ENCODE assay signal across 1 cellular context in the genomic region with DNA sequence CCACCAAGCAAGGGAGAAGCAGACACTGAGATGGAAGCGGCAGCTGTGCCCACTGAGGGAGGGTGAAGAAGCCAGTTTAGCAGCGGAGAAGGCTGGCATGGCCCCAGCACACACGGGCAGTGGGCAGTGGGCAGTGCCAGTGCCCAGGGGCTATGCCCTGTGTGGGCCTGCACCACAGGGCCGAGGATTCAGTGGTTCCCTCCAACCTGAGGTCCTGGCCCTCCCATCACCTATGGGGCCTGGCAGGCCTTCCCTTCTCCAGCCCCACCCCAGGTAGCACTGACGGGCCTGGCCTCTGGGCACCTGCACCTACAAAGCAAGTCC.
TF ChIP-seq lines count a peak whose summit lies in the region.

No MANE protein-coding gene starts in this region.

TF ChIP-seq in HCT116, 20 proteins besides CTCF, POLR2A, EP300 and RAD21:
- TF ChIP-seq, protein P1, sequence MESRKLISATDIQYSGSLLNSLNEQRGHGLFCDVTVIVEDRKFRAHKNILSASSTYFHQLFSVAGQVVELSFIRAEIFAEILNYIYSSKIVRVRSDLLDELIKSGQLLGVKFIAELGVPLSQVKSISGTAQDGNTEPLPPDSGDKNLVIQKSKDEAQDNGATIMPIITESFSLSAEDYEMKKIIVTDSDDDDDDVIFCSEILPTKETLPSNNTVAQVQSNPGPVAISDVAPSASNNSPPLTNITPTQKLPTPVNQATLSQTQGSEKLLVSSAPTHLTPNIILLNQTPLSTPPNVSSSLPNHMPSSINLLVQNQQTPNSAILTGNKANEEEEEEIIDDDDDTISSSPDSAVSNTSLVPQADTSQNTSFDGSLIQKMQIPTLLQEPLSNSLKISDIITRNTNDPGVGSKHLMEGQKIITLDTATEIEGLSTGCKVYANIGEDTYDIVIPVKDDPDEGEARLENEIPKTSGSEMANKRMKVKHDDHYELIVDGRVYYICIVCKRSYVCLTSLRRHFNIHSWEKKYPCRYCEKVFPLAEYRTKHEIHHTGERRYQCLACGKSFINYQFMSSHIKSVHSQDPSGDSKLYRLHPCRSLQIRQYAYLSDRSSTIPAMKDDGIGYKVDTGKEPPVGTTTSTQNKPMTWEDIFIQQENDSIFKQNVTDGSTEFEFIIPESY (IDR thresholded peaks at IDR 0.05; ENCODE audit: extremely low read depth, insufficient replicate concordance, low read length) = no peak
- TF ChIP-seq, protein P2, sequence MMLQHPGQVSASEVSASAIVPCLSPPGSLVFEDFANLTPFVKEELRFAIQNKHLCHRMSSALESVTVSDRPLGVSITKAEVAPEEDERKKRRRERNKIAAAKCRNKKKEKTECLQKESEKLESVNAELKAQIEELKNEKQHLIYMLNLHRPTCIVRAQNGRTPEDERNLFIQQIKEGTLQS (IDR thresholded peaks at IDR 0.05) = no peak
- TF ChIP-seq CBX3 (IDR thresholded peaks at IDR 0.05; ENCODE audit: low read depth) (no peak), TCF7L2 (IDR thresholded peaks at IDR 0.05; ENCODE audit: borderline replicate concordance, extremely low read depth, insufficient read depth, insufficient read length) (no peak), ZNF274 (IDR thresholded peaks at IDR 0.05; ENCODE audit: low read depth, low read length) (no peak), ELF1 (IDR thresholded peaks at IDR 0.05; ENCODE audit: borderline replicate concordance, low read depth) (no peak), POLR2AphosphoS5 (IDR thresholded peaks at IDR 0.05; ENCODE audit: low read depth, low read length) (no peak), SIN3A (IDR thresholded peaks at IDR 0.05; ENCODE audit: low read depth) (no peak), EGR1 (IDR thresholded peaks at IDR 0.05; ENCODE audit: low read depth) (no peak), YY1 (IDR thresholded peaks at IDR 0.05; ENCODE audit: extremely low read depth, insufficient replicate concordance, low read depth, low read length) (no peak), EZH2phosphoT487 (IDR thresholded peaks at IDR 0.05; ENCODE audit: borderline replicate concordance) (no peak), EZH2 (IDR thresholded peaks at IDR 0.05) (no peak)
- TF ChIP-seq, protein P3, sequence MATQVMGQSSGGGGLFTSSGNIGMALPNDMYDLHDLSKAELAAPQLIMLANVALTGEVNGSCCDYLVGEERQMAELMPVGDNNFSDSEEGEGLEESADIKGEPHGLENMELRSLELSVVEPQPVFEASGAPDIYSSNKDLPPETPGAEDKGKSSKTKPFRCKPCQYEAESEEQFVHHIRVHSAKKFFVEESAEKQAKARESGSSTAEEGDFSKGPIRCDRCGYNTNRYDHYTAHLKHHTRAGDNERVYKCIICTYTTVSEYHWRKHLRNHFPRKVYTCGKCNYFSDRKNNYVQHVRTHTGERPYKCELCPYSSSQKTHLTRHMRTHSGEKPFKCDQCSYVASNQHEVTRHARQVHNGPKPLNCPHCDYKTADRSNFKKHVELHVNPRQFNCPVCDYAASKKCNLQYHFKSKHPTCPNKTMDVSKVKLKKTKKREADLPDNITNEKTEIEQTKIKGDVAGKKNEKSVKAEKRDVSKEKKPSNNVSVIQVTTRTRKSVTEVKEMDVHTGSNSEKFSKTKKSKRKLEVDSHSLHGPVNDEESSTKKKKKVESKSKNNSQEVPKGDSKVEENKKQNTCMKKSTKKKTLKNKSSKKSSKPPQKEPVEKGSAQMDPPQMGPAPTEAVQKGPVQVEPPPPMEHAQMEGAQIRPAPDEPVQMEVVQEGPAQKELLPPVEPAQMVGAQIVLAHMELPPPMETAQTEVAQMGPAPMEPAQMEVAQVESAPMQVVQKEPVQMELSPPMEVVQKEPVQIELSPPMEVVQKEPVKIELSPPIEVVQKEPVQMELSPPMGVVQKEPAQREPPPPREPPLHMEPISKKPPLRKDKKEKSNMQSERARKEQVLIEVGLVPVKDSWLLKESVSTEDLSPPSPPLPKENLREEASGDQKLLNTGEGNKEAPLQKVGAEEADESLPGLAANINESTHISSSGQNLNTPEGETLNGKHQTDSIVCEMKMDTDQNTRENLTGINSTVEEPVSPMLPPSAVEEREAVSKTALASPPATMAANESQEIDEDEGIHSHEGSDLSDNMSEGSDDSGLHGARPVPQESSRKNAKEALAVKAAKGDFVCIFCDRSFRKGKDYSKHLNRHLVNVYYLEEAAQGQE (IDR thresholded peaks at IDR 0.05; ENCODE audit: low read depth) = no peak
- TF ChIP-seq, protein P4, sequence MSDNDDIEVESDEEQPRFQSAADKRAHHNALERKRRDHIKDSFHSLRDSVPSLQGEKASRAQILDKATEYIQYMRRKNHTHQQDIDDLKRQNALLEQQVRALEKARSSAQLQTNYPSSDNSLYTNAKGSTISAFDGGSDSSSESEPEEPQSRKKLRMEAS (IDR thresholded peaks at IDR 0.05) = no peak
